ENCODE assay signal across 1 cellular context in genomic region chr19:48648134-48648533, GRCh38.
TF ChIP-seq lines count a peak whose summit lies in the region.

No MANE protein-coding gene starts in this region.

TF ChIP-seq in WTC11, 78 proteins besides CTCF, POLR2A, EP300 and RAD21 (continued from another document):
- no peak for TF ChIP-seq TEAD4 (CRISPR knock-in tag; IDR thresholded peaks at IDR 0.05)
- TF ChIP-seq NR2C2 (CRISPR knock-in tag; IDR thresholded peaks at IDR 0.05): no peak
- TF ChIP-seq, protein P1, sequence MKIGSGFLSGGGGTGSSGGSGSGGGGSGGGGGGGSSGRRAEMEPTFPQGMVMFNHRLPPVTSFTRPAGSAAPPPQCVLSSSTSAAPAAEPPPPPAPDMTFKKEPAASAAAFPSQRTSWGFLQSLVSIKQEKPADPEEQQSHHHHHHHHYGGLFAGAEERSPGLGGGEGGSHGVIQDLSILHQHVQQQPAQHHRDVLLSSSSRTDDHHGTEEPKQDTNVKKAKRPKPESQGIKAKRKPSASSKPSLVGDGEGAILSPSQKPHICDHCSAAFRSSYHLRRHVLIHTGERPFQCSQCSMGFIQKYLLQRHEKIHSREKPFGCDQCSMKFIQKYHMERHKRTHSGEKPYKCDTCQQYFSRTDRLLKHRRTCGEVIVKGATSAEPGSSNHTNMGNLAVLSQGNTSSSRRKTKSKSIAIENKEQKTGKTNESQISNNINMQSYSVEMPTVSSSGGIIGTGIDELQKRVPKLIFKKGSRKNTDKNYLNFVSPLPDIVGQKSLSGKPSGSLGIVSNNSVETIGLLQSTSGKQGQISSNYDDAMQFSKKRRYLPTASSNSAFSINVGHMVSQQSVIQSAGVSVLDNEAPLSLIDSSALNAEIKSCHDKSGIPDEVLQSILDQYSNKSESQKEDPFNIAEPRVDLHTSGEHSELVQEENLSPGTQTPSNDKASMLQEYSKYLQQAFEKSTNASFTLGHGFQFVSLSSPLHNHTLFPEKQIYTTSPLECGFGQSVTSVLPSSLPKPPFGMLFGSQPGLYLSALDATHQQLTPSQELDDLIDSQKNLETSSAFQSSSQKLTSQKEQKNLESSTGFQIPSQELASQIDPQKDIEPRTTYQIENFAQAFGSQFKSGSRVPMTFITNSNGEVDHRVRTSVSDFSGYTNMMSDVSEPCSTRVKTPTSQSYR (CRISPR knock-in tag; IDR thresholded peaks at IDR 0.05): no peak
- TF ChIP-seq, protein P2, sequence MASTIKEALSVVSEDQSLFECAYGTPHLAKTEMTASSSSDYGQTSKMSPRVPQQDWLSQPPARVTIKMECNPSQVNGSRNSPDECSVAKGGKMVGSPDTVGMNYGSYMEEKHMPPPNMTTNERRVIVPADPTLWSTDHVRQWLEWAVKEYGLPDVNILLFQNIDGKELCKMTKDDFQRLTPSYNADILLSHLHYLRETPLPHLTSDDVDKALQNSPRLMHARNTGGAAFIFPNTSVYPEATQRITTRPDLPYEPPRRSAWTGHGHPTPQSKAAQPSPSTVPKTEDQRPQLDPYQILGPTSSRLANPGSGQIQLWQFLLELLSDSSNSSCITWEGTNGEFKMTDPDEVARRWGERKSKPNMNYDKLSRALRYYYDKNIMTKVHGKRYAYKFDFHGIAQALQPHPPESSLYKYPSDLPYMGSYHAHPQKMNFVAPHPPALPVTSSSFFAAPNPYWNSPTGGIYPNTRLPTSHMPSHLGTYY (CRISPR knock-in tag; IDR thresholded peaks at IDR 0.05): no peak
- no peak for TF ChIP-seq NFYB (CRISPR knock-in tag; conservative IDR thresholded peaks at IDR 0.05; ENCODE audit: low read depth)
- no peak for TF ChIP-seq NR3C1 (CRISPR knock-in tag; conservative IDR thresholded peaks at IDR 0.05; ENCODE audit: low read depth)
